ENCODE assay signal across 20 cellular contexts in genomic region chr3:64003589-64003988, GRCh38.
"Had no signal": no experiment of that assay in that cellular context is flagged by ENCODE, and none has a peak within 500 bp of the region (broad histone marks: within the 10 kb centered on the region; RNA-seq: fewer than 3 reads in every experiment).

No MANE protein-coding gene starts in this region.

- ATAC-seq: Panc1 had no signal

- H3K27me3 ChIP-seq: MG63 had no signal

- DNase-seq: IMR-90, Karpas-422, KG1, MG63, NCI-H1092, NCI-H1105 treated with DMSO at 0.1 percent for 48 hours, NCI-H1417 treated with DMSO at 0.1 percent for 48 hours, NCI-H146, NCI-H1694 treated with DMSO at 0.1 percent for 48 hours, NCI-H1930, NCI-H2081, NCI-H2107, NCI-H2227 treated with DMSO at 0.1 percent for 48 hours, NCI-H524, NCI-H69, NCI-H774, SHP77, SK-N-SH had no signal

- H3K9me3 ChIP-seq: MG63, SK-N-SH had no signal

- H3K27ac ChIP-seq: RWPE1 had no signal

- H3K4me3 ChIP-seq: MG63 had no signal
